ENCODE assay signal across 9 cellular contexts in genomic region chr17:7476474-7476873, GRCh38. TPM values are rescaled to one million over a fixed set of nuclear protein-coding genes. Genes with fewer than 3 reads are reported as not detected.
DNase-seq lines count a peak whose midpoint lies in the region; ATAC-seq and TF ChIP-seq lines count a peak whose summit lies in the region.
"Had no signal": no experiment of that assay in that cellular context is flagged by ENCODE, and none has a peak within 500 bp of the region (broad histone marks: within the 10 kb centered on the region; RNA-seq: fewer than 3 reads in every experiment).

No MANE protein-coding gene starts in this region.

- no peak overlapping the region for H3K9ac ChIP-seq in rectal smooth muscle tissue (ENCODE audit: low read length)

- DNase-seq in Daoy (ENCODE audit: low read depth) (peak; percentile 61), RWPE2 (ENCODE audit: low spot score) (no peak), epithelial cell of prostate (ENCODE audit: low read depth, low spot score) (peak; percentile 73), AML-193 (lab: John Stamatoyannopoulos, UW) (no peak), NCI-H510A treated with DMSO at 0.1 percent for 48 hours (lab: John Stamatoyannopoulos, UW) (no peak)
- no peak for DNase-seq in stimulated activated CD8-positive, alpha-beta memory T cell treated with anti-CD3 and anti-CD28 coated beads, Interleukin-4, amount 100 ng/mL, for 48 hours
- DNase-seq: NCI-H1436 had no signal

- ATAC-seq in RWPE2 (ENCODE audit: low read depth) (peak; percentile 79), GM18517 (IDR thresholded peaks at IDR 0.05; ENCODE audit: unreplicated experiment) (no peak)

- H3K36me3 ChIP-seq in RWPE2 (ENCODE audit: low read depth) (peaks cover 9% of the 10 kb centered on the region; the same call in 1 of the 2 replicates), rectal smooth muscle tissue (ENCODE audit: control insufficient read depth, insufficient read depth, low read length) (no peaks in the 10 kb centered on the region)

- H3K4me3 ChIP-seq in RWPE2 (ENCODE audit: severe bottlenecking) (no peak overlapping the region), rectal smooth muscle tissue (ENCODE audit: low read length) (peak overlapping the region; percentile 35)

- no peaks in the 10 kb centered on the region for H3K27me3 ChIP-seq in RWPE2 (ENCODE audit: insufficient read depth, poor library complexity, severe bottlenecking)
- no peaks in the 10 kb centered on the region for H3K27me3 ChIP-seq in rectal smooth muscle tissue (ENCODE audit: control insufficient read depth, insufficient read depth, low read length)

- peaks cover 24% of the 10 kb centered on the region for H3K4me1 ChIP-seq in RWPE2 (ENCODE audit: insufficient read depth, poor library complexity, severe bottlenecking)
- peaks cover 21% of the 10 kb centered on the region for H3K4me1 ChIP-seq in rectal smooth muscle tissue (ENCODE audit: control insufficient read depth, insufficient read depth, low read length)

- peak overlapping the region; percentile 95 for H3K27ac ChIP-seq in RWPE2 (ENCODE audit: poor library complexity, severe bottlenecking)
- peak overlapping the region; percentile 95 for H3K27ac ChIP-seq in epithelial cell of prostate
- peak overlapping the region; percentile 99 for H3K27ac ChIP-seq in rectal smooth muscle tissue (ENCODE audit: low read depth, low read length)

- TF ChIP-seq CTCF in RWPE2 (IDR thresholded peaks at IDR 0.05; ENCODE audit: poor library complexity, severe bottlenecking), result no peak

- H3K9me3 ChIP-seq in RWPE2 (ENCODE audit: severe bottlenecking), result no peaks in the 10 kb centered on the region

RNA-seq across cellular contexts. Expression of gene ZBTB4, which starts 3.0 kb away (rescaled TPM):
- 6.1 and 6.5 TPM in 2 replicates for total RNA-seq in Daoy (2014; rRNA removed; shearing (Covaris generic))

RNA-seq across cellular contexts. Expression of gene SLC35G6, which starts 4.8 kb away (rescaled TPM):
- total RNA-seq in Daoy (2014; rRNA removed; shearing (Covaris generic)), result 0.06 TPM in 1 of 2 replicates, not detected in the other

RNA-seq across cellular contexts. Expression of gene POLR2A, which starts 7.7 kb away (rescaled TPM):
- total RNA-seq in Daoy (2014; rRNA removed; shearing (Covaris generic)), result 56.2 and 74.4 TPM in 2 replicates

RNA-seq across cellular contexts. Expression of gene CHRNB1, which starts 31.6 kb away (rescaled TPM):
- total RNA-seq in Daoy (2014; rRNA removed; shearing (Covaris generic)), result 7.0 and 8.6 TPM in 2 replicates

RNA-seq across cellular contexts. Expression of gene FGF11, which starts 37.2 kb away (rescaled TPM):
- total RNA-seq in Daoy (2014; rRNA removed; shearing (Covaris generic)), result 1.5 and 3.0 TPM in 2 replicates

Comparison
In these comparisons a context has a peak if more than half of its experiments do, and no peak if none do; other contexts are left out.
1. DNase-seq: peak in Daoy (single experiment) and epithelial cell of prostate (single experiment); none in RWPE2 (single experiment), AML-193 (0 of 2), NCI-H510A treated with DMSO at 0.1 percent for 48 hours (single experiment) and stimulated activated CD8-positive, alpha-beta memory T cell treated with anti-CD3 and anti-CD28 coated beads, Interleukin-4, amount 100 ng/mL, for 48 hours (single experiment).
2. Peak in every context shown above with its lines, with median percentiles within 50 percentile points of each other: H3K27ac ChIP-seq.